Comparison of ENCODE assay signal across 34 cellular contexts in genomic region chr2:167817908-167818307, GRCh38.
"Had no signal": no experiment of that assay in that cellular context is flagged by ENCODE, and none has a peak within 500 bp of the region (broad histone marks: within the 10 kb centered on the region; RNA-seq: fewer than 3 reads in every experiment).

No MANE protein-coding gene starts in this region.

- H3K27me3 ChIP-seq: MG63 had no signal

- DNase-seq: Karpas-422, Kasumi-1, MG63, MM.1S, MV-4-11, NCI-H1048, NCI-H1092, NCI-H1092 treated with DMSO at 0.1 percent for 48 hours, NCI-H1105, NCI-H1105 treated with DMSO at 0.1 percent for 48 hours, NCI-H1417, NCI-H1417 treated with DMSO at 0.1 percent for 48 hours, NCI-H1436, NCI-H1436 treated with DMSO at 0.1 percent for 48 hours, NCI-H146, NCI-H1694, NCI-H1694 treated with DMSO at 0.1 percent for 48 hours, NCI-H187, NCI-H187 treated with DMSO at 0.1 percent for 48 hours, NCI-H1930, NCI-H2029, NCI-H2029 treated with DMSO at 0.1 percent for 48 hours, NCI-H2081, NCI-H2081 treated with DMSO at 0.1 percent for 48 hours, NCI-H2107, NCI-H2171, NCI-H2171 treated with DMSO at 0.1 percent for 48 hours, NCI-H2227 treated with DMSO at 0.1 percent for 48 hours, NCI-H226, NCI-H345, NCI-H446, NCI-H446 treated with DMSO at 0.1 percent for 48 hours, NCI-H510A had no signal

- H3K36me3 ChIP-seq: MG63 had no signal

- H3K4me3 ChIP-seq: MG63 had no signal

- H3K4me2 ChIP-seq: KMS-11 had no signal

- H3K27ac ChIP-seq: KMS-11 had no signal

- H3K9ac ChIP-seq: KMS-11 had no signal

- H3K9me3 ChIP-seq: MG63 had no signal
